ENCODE assay signal across 1 cellular context in genomic region chr1:3593745-3594144, GRCh38.
TF ChIP-seq lines count a peak whose summit lies in the region.

No MANE protein-coding gene starts in this region.

TF ChIP-seq in endothelial cell of umbilical vein, 7 proteins besides CTCF, POLR2A, EP300 and RAD21 (continued from another document):
- no peak for TF ChIP-seq EZH2 (IDR thresholded peaks at IDR 0.05; ENCODE audit: borderline replicate concordance, low read depth, low read length, severe bottlenecking)
- TF ChIP-seq JUN (IDR thresholded peaks at IDR 0.05; ENCODE audit: borderline replicate concordance, insufficient read depth, insufficient read length, low read depth) = no peak
- no peak for TF ChIP-seq FOS (IDR thresholded peaks at IDR 0.05; ENCODE audit: borderline replicate concordance, insufficient read depth, low read length)
- TF ChIP-seq MAX (IDR thresholded peaks at IDR 0.05; ENCODE audit: insufficient read depth, insufficient read length) = no peak
- TF ChIP-seq MYC (IDR thresholded peaks at IDR 0.05; ENCODE audit: low read depth, low read length) = no peak
